ENCODE assay signal across 8 cellular contexts in the genomic region with DNA sequence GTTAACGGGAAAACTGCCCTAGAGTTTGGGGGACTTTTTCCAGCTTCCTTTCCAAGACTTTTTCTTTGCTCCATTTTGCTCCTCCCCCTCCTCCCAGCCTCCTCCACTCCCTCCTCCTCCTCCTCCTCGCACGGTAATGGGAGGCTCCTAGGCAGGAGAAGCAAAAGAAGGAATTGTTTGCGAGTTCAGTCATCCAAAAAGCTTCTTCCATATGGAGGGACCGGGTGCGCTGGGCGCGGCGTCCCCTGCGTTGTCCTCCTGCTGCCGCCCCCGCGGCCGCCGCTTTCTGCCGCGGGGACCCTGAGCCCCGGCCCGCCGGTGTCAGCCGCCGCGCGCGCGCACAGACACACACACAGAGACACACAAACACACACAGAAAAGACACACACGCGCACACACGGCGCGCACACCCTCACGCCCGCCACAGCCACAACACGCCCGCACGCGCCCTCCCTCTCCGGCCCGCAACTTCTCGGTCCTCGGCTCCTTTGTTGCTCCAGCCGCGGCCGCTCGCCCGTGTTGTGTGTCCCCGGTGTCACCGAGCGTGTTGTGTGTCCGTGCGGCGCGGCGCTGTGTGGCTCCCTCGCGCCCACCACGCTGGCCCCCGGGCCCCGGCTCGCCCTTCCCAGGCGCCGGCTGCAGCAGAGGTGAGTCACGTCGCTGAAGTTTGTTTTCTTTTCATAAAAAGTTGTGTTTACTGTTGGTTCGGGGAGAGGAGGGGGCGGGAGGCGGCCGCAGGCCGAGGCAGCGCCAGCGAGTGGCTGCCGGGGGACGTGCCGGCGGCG. TPM values are rescaled to one million over a fixed set of nuclear protein-coding genes. Genes with fewer than 3 reads are reported as not detected.
DNase-seq lines count a peak whose midpoint lies in the region; TF ChIP-seq lines count a peak whose summit lies in the region.

A gene with protein sequence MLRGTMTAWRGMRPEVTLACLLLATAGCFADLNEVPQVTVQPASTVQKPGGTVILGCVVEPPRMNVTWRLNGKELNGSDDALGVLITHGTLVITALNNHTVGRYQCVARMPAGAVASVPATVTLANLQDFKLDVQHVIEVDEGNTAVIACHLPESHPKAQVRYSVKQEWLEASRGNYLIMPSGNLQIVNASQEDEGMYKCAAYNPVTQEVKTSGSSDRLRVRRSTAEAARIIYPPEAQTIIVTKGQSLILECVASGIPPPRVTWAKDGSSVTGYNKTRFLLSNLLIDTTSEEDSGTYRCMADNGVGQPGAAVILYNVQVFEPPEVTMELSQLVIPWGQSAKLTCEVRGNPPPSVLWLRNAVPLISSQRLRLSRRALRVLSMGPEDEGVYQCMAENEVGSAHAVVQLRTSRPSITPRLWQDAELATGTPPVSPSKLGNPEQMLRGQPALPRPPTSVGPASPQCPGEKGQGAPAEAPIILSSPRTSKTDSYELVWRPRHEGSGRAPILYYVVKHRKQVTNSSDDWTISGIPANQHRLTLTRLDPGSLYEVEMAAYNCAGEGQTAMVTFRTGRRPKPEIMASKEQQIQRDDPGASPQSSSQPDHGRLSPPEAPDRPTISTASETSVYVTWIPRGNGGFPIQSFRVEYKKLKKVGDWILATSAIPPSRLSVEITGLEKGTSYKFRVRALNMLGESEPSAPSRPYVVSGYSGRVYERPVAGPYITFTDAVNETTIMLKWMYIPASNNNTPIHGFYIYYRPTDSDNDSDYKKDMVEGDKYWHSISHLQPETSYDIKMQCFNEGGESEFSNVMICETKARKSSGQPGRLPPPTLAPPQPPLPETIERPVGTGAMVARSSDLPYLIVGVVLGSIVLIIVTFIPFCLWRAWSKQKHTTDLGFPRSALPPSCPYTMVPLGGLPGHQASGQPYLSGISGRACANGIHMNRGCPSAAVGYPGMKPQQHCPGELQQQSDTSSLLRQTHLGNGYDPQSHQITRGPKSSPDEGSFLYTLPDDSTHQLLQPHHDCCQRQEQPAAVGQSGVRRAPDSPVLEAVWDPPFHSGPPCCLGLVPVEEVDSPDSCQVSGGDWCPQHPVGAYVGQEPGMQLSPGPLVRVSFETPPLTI (plus strand): TSS at position 188 of the 785 bp plus-strand sequence. CDS start 38,246 bp downstream, outside the sequence.

- H3K27me3 ChIP-seq in Loucy (ENCODE audit: insufficient read depth, low read length, poor library complexity, severe bottlenecking) (peaks cover 33% of the 10 kb centered on the region), sigmoid colon (no peaks in the 10 kb centered on the region)

- TF ChIP-seq CTCF in Loucy (conservative IDR thresholded peaks at IDR 0.05; ENCODE audit: low read length): no peak
- TF ChIP-seq CTCF in sigmoid colon (IDR thresholded peaks at IDR 0.05): no peak

- WGBS in sigmoid colon, 2 donors: 1% methylated on average over 76 of the region's 76 CpGs

- no peak for TF ChIP-seq EP300 in sigmoid colon (IDR thresholded peaks at IDR 0.05)

- no peaks in the 10 kb centered on the region for H4K20me1 ChIP-seq in Loucy (ENCODE audit: insufficient read depth, low read length, poor library complexity, severe bottlenecking)

- intact Hi-C loops in sigmoid colon (cut with DNase I): loop anchor here (2.0 to 5.0 kb wide), 4 partner anchors 63 to 306 kb away; a partner anchor contains a TSS

- no peaks in the 10 kb centered on the region for H3K9me2 ChIP-seq in Loucy (replicated peaks; ENCODE audit: low read depth, low read length)

- H3K27ac ChIP-seq in sigmoid colon: peak within 1 kb of the TSS; percentile 95 to 97 (median 96)

- H3K4me3 ChIP-seq in Loucy (ENCODE audit: low read length, poor library complexity, severe bottlenecking): peak within 1 kb of the TSS; percentile 63
- H3K4me3 ChIP-seq in iPS-18c (ENCODE audit: insufficient read depth, low read depth, low read length): peak within 1 kb of the TSS; percentile 77
- H3K4me3 ChIP-seq in sigmoid colon: peak within 1 kb of the TSS; percentile 73 to 97 (median 91)

- DNase-seq in NCI-H1417 (lab: John Stamatoyannopoulos, UW) (peak in 2 of 3 experiments; percentile 76 to 77), NCI-H1417 treated with DMSO at 0.1 percent for 48 hours (lab: John Stamatoyannopoulos, UW) (no peak), brain pericyte (ENCODE audit: low read depth, low spot score) (peak; percentile 16), sigmoid colon (peak; percentile 77), DMS79 treated with DMSO at 0.1 percent for 48 hours (lab: John Stamatoyannopoulos, UW) (no peak)
- DNase-seq in stimulated activated naive CD4-positive, alpha-beta T cell treated with Interleukin-2 at 50 U/mL for 16 hours (lab: John Stamatoyannopoulos, UW): no peak

- H3K4me2 ChIP-seq in Loucy (ENCODE audit: low read depth, low read length, poor library complexity, severe bottlenecking): peak within 1 kb of the TSS; percentile 72

- H3K36me3 ChIP-seq in Loucy (ENCODE audit: insufficient read depth, low read length) (no peaks in the 10 kb centered on the region), sigmoid colon (peaks cover 0 to 8% (median under 1%) of the 10 kb centered on the region in 4 donors)

- peak within 1 kb of the TSS; percentile 44 for H3K9ac ChIP-seq in Loucy (ENCODE audit: low read depth, low read length, poor library complexity, severe bottlenecking)

- no peak for TF ChIP-seq POLR2A in sigmoid colon (IDR thresholded peaks at IDR 0.05)

- H3K79me2 ChIP-seq in Loucy (ENCODE audit: insufficient read depth, low read length): no peaks in the 10 kb centered on the region

- H3K9me3 ChIP-seq in Loucy (ENCODE audit: insufficient read depth, low read depth, low read length): no peaks in the 10 kb centered on the region
- H3K9me3 ChIP-seq in iPS-18c (ENCODE audit: control insufficient read depth, insufficient read depth, low read length): no peaks in the 10 kb centered on the region
- H3K9me3 ChIP-seq in sigmoid colon: no peaks in the 10 kb centered on the region

- H2AFZ ChIP-seq in Loucy (ENCODE audit: low read length): peak within 1 kb of the TSS; percentile 90

- H3K4me1 ChIP-seq in Loucy (ENCODE audit: insufficient read depth, low read length, poor library complexity, severe bottlenecking): no peaks in the 10 kb centered on the region
- H3K4me1 ChIP-seq in sigmoid colon: peaks cover 0 to 53% (median 26%) of the 10 kb centered on the region in 4 donors

- no peaks in the 10 kb centered on the region for H3F3A ChIP-seq in Loucy (ENCODE audit: low read depth)

RNA-seq across cellular contexts. Expression of the gene that starts here (rescaled TPM):
- 100 to 1,000 TPM in 2 of 4 donors, 10 to 100 TPM in 2; 80.3 to 122 (median 103) TPM for total RNA-seq in sigmoid colon
- polyA plus RNA-seq in sigmoid colon: 10 to 100 TPM in 1 of 3 donors, 1 to 10 TPM in 2; 1.6 to 10.6 (median 4.2) TPM

Comparison
In these comparisons a context has a peak if more than half of its experiments do, and no peak if none do; other contexts are left out.
1. DNase-seq: peak in NCI-H1417 (2 of 3), brain pericyte (single experiment) and sigmoid colon (single experiment); none in NCI-H1417 treated with DMSO at 0.1 percent for 48 hours (single experiment), DMS79 treated with DMSO at 0.1 percent for 48 hours (single experiment) and stimulated activated naive CD4-positive, alpha-beta T cell treated with Interleukin-2 at 50 U/mL for 16 hours (single experiment).
2. Peak in every context shown above with its lines, with median percentiles within 50 percentile points of each other: H3K4me3 ChIP-seq.